19 cellular contexts compared by ENCODE assay signal in genomic region chr7:120170384-120170783, GRCh38.
DNase-seq lines count a peak whose midpoint lies in the region; ATAC-seq, FAIRE-seq and TF ChIP-seq lines count a peak whose summit lies in the region.
"Had no signal": no experiment of that assay in that cellular context is flagged by ENCODE, and none has a peak within 500 bp of the region (broad histone marks: within the 10 kb centered on the region; RNA-seq: fewer than 3 reads in every experiment).

No MANE protein-coding gene starts in this region.

- BruUV-seq in PC-3 (replicated peaks; lab: Mats Ljungman, UMichigan), result no TSS peak

- H3K4me2 ChIP-seq in A549 (no peak overlapping the region), PC-3 (ENCODE audit: low read length) (peak overlapping the region; percentile 36)
- H3K4me2 ChIP-seq: KMS-11 had no signal

- H3K9me3 ChIP-seq in A549 (no peaks in the 10 kb centered on the region), PC-3 (ENCODE audit: low read length) (no peaks in the 10 kb centered on the region), subcutaneous abdominal adipose tissue (ENCODE audit: control insufficient read depth in 5 of 5, low read length in 5 of 5) (no peaks in the 10 kb centered on the region)

- TF ChIP-seq EP300 in A549 (IDR thresholded peaks at IDR 0.05), result no peak

- FAIRE-seq in A549 (lab: Jason Lieb, UNC), result no peak

- no peaks in the 10 kb centered on the region for H3K79me2 ChIP-seq in PC-3 (ENCODE audit: low read length)

- H3K9ac ChIP-seq in PC-3 (ENCODE audit: low read length) (no peak overlapping the region), subcutaneous abdominal adipose tissue (ENCODE audit: low read length in 5 of 5) (no peak overlapping the region)
- H3K9ac ChIP-seq: KMS-11 had no signal

- WGBS in A549 (ENCODE audit: missing lambda C conversion rate), result under 1% methylated on average over 2 of the region's 2 CpGs

- H3K27me3 Mint-ChIP-seq in activated CD8-positive, alpha-beta T cell treated with anti-CD3 and anti-CD28 coated beads for 36 hours, result no peaks in the 10 kb centered on the region

- no peak overlapping the region for H2AFZ ChIP-seq in PC-3 (ENCODE audit: low read length)

- no peaks in the 10 kb centered on the region for H3K36me3 Mint-ChIP-seq in activated CD8-positive, alpha-beta T cell treated with anti-CD3 and anti-CD28 coated beads for 36 hours (ENCODE audit: low read depth)
- H3K36me3 Mint-ChIP-seq: CD14-positive monocyte had no signal

- no peaks in the 10 kb centered on the region for H3K9me3 Mint-ChIP-seq in activated CD8-positive, alpha-beta T cell treated with anti-CD3 and anti-CD28 coated beads for 36 hours

- H3K4me3 Mint-ChIP-seq in activated CD8-positive, alpha-beta T cell treated with anti-CD3 and anti-CD28 coated beads for 36 hours, result no peak overlapping the region
- H3K4me3 Mint-ChIP-seq: CD14-positive monocyte had no signal

- H3K4me1 ChIP-seq in A549 (no peaks in the 10 kb centered on the region), PC-3 (ENCODE audit: insufficient read depth, low read length) (peaks cover 24% of the 10 kb centered on the region), subcutaneous abdominal adipose tissue (ENCODE audit: control insufficient read depth in 5 of 5, insufficient read depth in 5 of 5, low read length in 5 of 5) (peaks cover 0 to 14% (median 4%) of the 10 kb centered on the region in 5 donors)

- no peak for TF ChIP-seq RAD21 in A549 (conservative IDR thresholded peaks at IDR 0.05 in 1 of 2, IDR thresholded peaks at IDR 0.05 in 1 of 2)

- H3K4me3 ChIP-seq in A549, result no peak overlapping the region
- H3K4me3 ChIP-seq in PC-3 (ENCODE audit: low read length), result no peak overlapping the region
- no peak overlapping the region for H3K4me3 ChIP-seq in subcutaneous abdominal adipose tissue (ENCODE audit: low read depth in 1 of 5, low read length in 5 of 5)

- TF ChIP-seq CTCF in A549 (IDR thresholded peaks at IDR 0.05) (no peak), PC-3 (conservative IDR thresholded peaks at IDR 0.05; ENCODE audit: low read depth, low read length) (no peak)
- no peak for TF ChIP-seq CTCF in activated CD8-positive, alpha-beta T cell treated with anti-CD3 and anti-CD28 coated beads for 36 hours (IDR thresholded peaks at IDR 0.05)

- intact Hi-C loops in PC-3 (cut with micrococcal nuclease), result loop anchor here (10.0 kb wide), 1 partner anchor 206 kb away; no protein-coding TSS in a partner anchor
- intact Hi-C loops in activated CD8-positive, alpha-beta T cell treated with anti-CD3 and anti-CD28 coated beads for 36 hours (cut with micrococcal nuclease), result no loop called here

- H3K4me1 Mint-ChIP-seq in activated CD8-positive, alpha-beta T cell treated with anti-CD3 and anti-CD28 coated beads for 36 hours (ENCODE audit: low read depth), result no peaks in the 10 kb centered on the region
- H3K4me1 Mint-ChIP-seq: CD14-positive monocyte had no signal

- ATAC-seq in A549 (no peak), PC-3 (peak; percentile 43)
- no peak for ATAC-seq in activated CD8-positive, alpha-beta T cell treated with anti-CD3 and anti-CD28 coated beads for 36 hours

- H3K27ac ChIP-seq in A549, result no peak overlapping the region
- H3K27ac ChIP-seq in PC-3 (ENCODE audit: low read length), result no peak overlapping the region
- H3K27ac ChIP-seq in subcutaneous abdominal adipose tissue (ENCODE audit: low read depth, low read length), result peak overlapping the region; percentile 52
- H3K27ac ChIP-seq: KMS-11, RWPE1 had no signal

- CTCF ChIA-PET in A549 (lab: Yijun Ruan, JAX), result no interaction called here
- CTCF ChIA-PET in PC-3 (lab: Charles Lee), result no interaction called here
- CTCF ChIA-PET in activated CD8-positive, alpha-beta T cell treated with anti-CD3 and anti-CD28 coated beads for 36 hours (lab: Charles Lee), result no interaction called here

- no peak for TF ChIP-seq POLR2A in A549 (IDR thresholded peaks at IDR 0.05; ENCODE audit: low read length)

- H3K27ac Mint-ChIP-seq in activated CD8-positive, alpha-beta T cell treated with anti-CD3 and anti-CD28 coated beads for 36 hours, result no peak overlapping the region
- H3K27ac Mint-ChIP-seq: CD14-positive monocyte had no signal

- no peaks in the 10 kb centered on the region for H3K9me2 ChIP-seq in PC-3 (replicated peaks; ENCODE audit: low read length)

- DNase-seq in A549 (ENCODE audit: low read depth in 1 of 2, low spot score in 1 of 2) (no peak), PC-3 (no peak), myocyte (ENCODE audit: low read depth) (peak; percentile 12), pons (ENCODE audit: low spot score) (no peak), Ammon's horn (ENCODE audit: low spot score) (no peak), medulla oblongata (ENCODE audit: extremely low spot score) (no peak)
- DNase-seq in activated CD8-positive, alpha-beta T cell treated with anti-CD3 and anti-CD28 coated beads for 36 hours, result no peak
- DNase-seq: ACHN, AML-193, DMS79 treated with DMSO at 0.1 percent for 48 hours, MV-4-11, NCI-H1694 treated with DMSO at 0.1 percent for 48 hours, NCI-H510A, NCI-H774, OCI-M1 had no signal

- no peaks in the 10 kb centered on the region for H3F3A ChIP-seq in PC-3 (ENCODE audit: low read length, unreplicated experiment)

- H4K20me1 ChIP-seq in PC-3 (ENCODE audit: low read length), result no peaks in the 10 kb centered on the region

- H3K27me3 ChIP-seq in PC-3 (ENCODE audit: low read length) (no peaks in the 10 kb centered on the region), subcutaneous abdominal adipose tissue (ENCODE audit: control insufficient read depth in 5 of 5, insufficient read depth in 4 of 5, low read length in 5 of 5) (no peaks in the 10 kb centered on the region)

- POLR2A ChIA-PET in A549 (lab: Yijun Ruan, JAX), result no interaction called here
- POLR2A ChIA-PET in PC-3 (lab: Charles Lee; ENCODE audit: unreplicated experiment), result no interaction called here
- POLR2A ChIA-PET in activated CD8-positive, alpha-beta T cell treated with anti-CD3 and anti-CD28 coated beads for 36 hours (lab: Charles Lee), result no interaction called here

- no peaks in the 10 kb centered on the region for H3K36me3 ChIP-seq in PC-3 (ENCODE audit: low read depth, low read length)
- H3K36me3 ChIP-seq in subcutaneous abdominal adipose tissue (ENCODE audit: control insufficient read depth in 5 of 5, insufficient read depth in 5 of 5, low read length in 5 of 5), result no peaks in the 10 kb centered on the region

TF ChIP-seq in A549, 52 proteins besides CTCF, POLR2A, EP300 and RAD21:
- no peak for TF ChIP-seq CEBPB (IDR thresholded peaks at IDR 0.05)
- 0 out of 2 replicates have a peak, but pooled peaks have one; percentile 6 for TF ChIP-seq NFE2L2 (conservative IDR thresholded peaks at IDR 0.05; ENCODE audit: low read length)
- peak; percentile 66 for TF ChIP-seq MAFK (IDR thresholded peaks at IDR 0.05; ENCODE audit: partially characterized antibody)
